In genomic region chr6:136226027-136226673, GRCh38 we compare ENCODE assay signal across 8 cellular contexts. TPM values are rescaled to one million over a fixed set of nuclear protein-coding genes. Genes with fewer than 3 reads are reported as not detected.
DNase-seq lines count a peak whose midpoint lies in the region; ATAC-seq and TF ChIP-seq lines count a peak whose summit lies in the region.

No MANE protein-coding gene starts in this region.

- H3K79me1 ChIP-seq in mesenchymal stem cell (replicated peaks; ENCODE audit: low read length, poor library complexity, severe bottlenecking), result no peaks in the 10 kb centered on the region

- H3K36me3 ChIP-seq in mesenchymal stem cell (ENCODE audit: control insufficient read depth in 1 of 2, insufficient read depth in 2 of 2, low read depth in 1 of 2, low read length in 2 of 2), result no peaks in the 10 kb centered on the region

- DNase-seq in Right ventricle myocardium inferior (ENCODE audit: missing footprints), result peak; percentile 78
- no peak for DNase-seq in cardiac septum (ENCODE audit: low spot score)
- peak; percentile 23 for DNase-seq in NCI-H446 treated with DMSO at 0.1 percent for 48 hours (lab: John Stamatoyannopoulos, UW)
- DNase-seq in activated CD4-positive, alpha-beta T cell treated with anti-CD3 and anti-CD28 coated beads, Interleukin-2, amount 50 U/mL, for 1 hour, result peak; percentile 45
- peak in 6 of 10 donors; percentile 12 to 55 (median 41) for DNase-seq in dorsolateral prefrontal cortex
- DNase-seq in mesenchymal stem cell, result peak; percentile 70
- peak; percentile 70 for DNase-seq in stimulated activated CD8-positive, alpha-beta memory T cell treated with anti-CD3 and anti-CD28 coated beads, Interleukin-4, amount 100 ng/mL, for 48 hours

- H3K23ac ChIP-seq in mesenchymal stem cell (ENCODE audit: low read length in 2 of 2), result no peak overlapping the region

- no peak overlapping the region for H3K14ac ChIP-seq in mesenchymal stem cell (ENCODE audit: low read length in 2 of 2)

- peak; percentile 97 to 100 (median 100) for TF ChIP-seq CTCF in dorsolateral prefrontal cortex (IDR thresholded peaks at IDR 0.05 in 54 of 56, conservative IDR thresholded peaks at IDR 0.05 in 2 of 56; ENCODE audit: low read depth in 1 of 56, partially characterized antibody in 56 of 56)

- H2BK12ac ChIP-seq in mesenchymal stem cell (ENCODE audit: low read length in 2 of 2), result no peak overlapping the region

- H3K4ac ChIP-seq in mesenchymal stem cell (ENCODE audit: low read depth in 1 of 2, low read length in 2 of 2), result no peak overlapping the region

- H3K27me3 ChIP-seq in dorsolateral prefrontal cortex, result no peaks in the 10 kb centered on the region
- H3K27me3 ChIP-seq in mesenchymal stem cell (ENCODE audit: control insufficient read depth in 1 of 2, insufficient read depth in 1 of 2, low read length in 2 of 2), result no peaks in the 10 kb centered on the region

- H2AK5ac ChIP-seq in mesenchymal stem cell (ENCODE audit: low read length, severe bottlenecking), result peak overlapping the region; percentile 89

- no peak overlapping the region for H4K8ac ChIP-seq in mesenchymal stem cell (ENCODE audit: low read length)

- no peak overlapping the region for H2AFZ ChIP-seq in mesenchymal stem cell (ENCODE audit: low read depth, low read length)

- intact Hi-C loops in Right ventricle myocardium inferior (cut with DNase I) (loop anchor here (1.0 to 5.0 kb wide), 3 partner anchors 194 to 690 kb away; no protein-coding TSS in a partner anchor), cardiac septum (cut with DNase I) (loop anchor here (2.0 to 10.0 kb wide), 5 partner anchors 101 to 774 kb away; no protein-coding TSS in a partner anchor), dorsolateral prefrontal cortex (cut with DNase I) (loop anchor here (5.0 to 10.0 kb wide), 4 partner anchors 684 to 774 kb away; no protein-coding TSS in a partner anchor)

- 18% methylated on average over 10 of the region's 12 CpGs for WGBS in mesenchymal stem cell

- H3K27ac ChIP-seq in dorsolateral prefrontal cortex (peak overlapping the region in 8 of 59 donors; percentile 11 to 49 (median 18)), mesenchymal stem cell (ENCODE audit: low read length, poor library complexity, severe bottlenecking) (peak overlapping the region; percentile 77)

- no peak overlapping the region for H3K4me2 ChIP-seq in mesenchymal stem cell (ENCODE audit: low read length, poor library complexity, severe bottlenecking)

- H3K9me3 ChIP-seq in mesenchymal stem cell (ENCODE audit: control insufficient read depth, low read length), result peaks cover 6% of the 10 kb centered on the region

- no peak overlapping the region for H3K18ac ChIP-seq in mesenchymal stem cell (ENCODE audit: low read depth in 1 of 2, low read length in 2 of 2)

- H2BK5ac ChIP-seq in mesenchymal stem cell (ENCODE audit: low read depth, low read length, poor library complexity, severe bottlenecking), result no peak overlapping the region

- peak overlapping the region; percentile 89 for H3K9ac ChIP-seq in mesenchymal stem cell (ENCODE audit: low read length)

- ATAC-seq in Right ventricle myocardium inferior, result peak; percentile 74
- peak; percentile 81 for ATAC-seq in HG03039 (IDR thresholded peaks at IDR 0.05; ENCODE audit: unreplicated experiment)

- peaks cover 6% of the 10 kb centered on the region for H3K4me1 ChIP-seq in mesenchymal stem cell (ENCODE audit: control insufficient read depth, insufficient read depth, low read depth, low read length)

- H2BK120ac ChIP-seq in mesenchymal stem cell (ENCODE audit: low read depth, low read length), result no peak overlapping the region

- H2BK15ac ChIP-seq in mesenchymal stem cell (ENCODE audit: low read depth, poor library complexity, severe bottlenecking), result no peak overlapping the region

- peak overlapping the region in 52 of 59 donors; percentile 1 to 58 (median 36) for H3K4me3 ChIP-seq in dorsolateral prefrontal cortex
- peak overlapping the region in 1 of 2 experiments; percentile 47 for H3K4me3 ChIP-seq in mesenchymal stem cell (ENCODE audit: insufficient read depth in 1 of 2, low read depth in 1 of 2, low read length in 2 of 2)

- no peak overlapping the region for H4K91ac ChIP-seq in mesenchymal stem cell (ENCODE audit: low read length)

RNA-seq across cellular contexts. Expression of gene MTFR2, which starts 24.0 kb away (rescaled TPM):
- total RNA-seq in Right ventricle myocardium inferior, result 0.32 TPM
- total RNA-seq in cardiac septum, result not detected
- total RNA-seq in dorsolateral prefrontal cortex, result 1 to 10 TPM in 12 of 120 experiments, under 1 TPM in 37, not detected in 71; 0.28 to 2.8 (median 0.73) TPM
- polyA plus RNA-seq in mesenchymal stem cell (2013, experiment 1 of 2), result 1.9 TPM
- 2.8 TPM for polyA plus RNA-seq in mesenchymal stem cell (2013, experiment 2 of 2)
